ENCODE assay signal across 8 cellular contexts in genomic region chr14:34983148-34983760, GRCh38. TPM values are rescaled to one million over a fixed set of nuclear protein-coding genes. Genes with fewer than 3 reads are reported as not detected.
DNase-seq lines count a peak whose midpoint lies in the region; ATAC-seq and TF ChIP-seq lines count a peak whose summit lies in the region.

No MANE protein-coding gene starts in this region.

- CTCF ChIA-PET in activated CD4-positive, alpha-beta T cell treated with anti-CD3 and anti-CD28 coated beads, Interleukin-2, amount 10 ng/mL, durations not matched to agents 7 days and 5 days (lab: Charles Lee): interaction anchor here (0.6 to 1.4 kb wide), 7 partner anchors 9 to 426 kb away, joined by 3 to 4 read pairs (median 3); partner anchors contain the start of gene FAM177A1

- H3K4me3 ChIP-seq in AG10803 (ENCODE audit: low read length) (peak overlapping the region; percentile 96), HL-60 (replicated peaks; ENCODE audit: insufficient read depth, low read length) (peak overlapping the region; percentile 66), coronary artery (peak overlapping the region; percentile 85)

- POLR2A ChIA-PET in naive thymus-derived CD8-positive, alpha-beta T cell (lab: Charles Lee): interaction anchor here (0.5 to 4.0 kb wide), 20 partner anchors 23 to 429 kb away, joined by 3 to 82 read pairs (median 4); partner anchors contain the start of genes BAZ1A, FAM177A1, NFKBIA and PPP2R3C
- POLR2A ChIA-PET in activated CD4-positive, alpha-beta T cell treated with anti-CD3 and anti-CD28 coated beads, Interleukin-2, amount 10 ng/mL, durations not matched to agents 7 days and 5 days (lab: Charles Lee): interaction anchor here (0.7 to 2.1 kb wide), 2 partner anchors 63 to 108 kb away, joined by 6 to 8 read pairs; partner anchors contain the start of genes BAZ1A and FAM177A1

- peaks cover 0 to 15% (median 3%) of the 10 kb centered on the region in 3 donors for H3K36me3 Mint-ChIP-seq in naive thymus-derived CD8-positive, alpha-beta T cell
- peaks cover 10% of the 10 kb centered on the region for H3K36me3 Mint-ChIP-seq in activated CD4-positive, alpha-beta T cell treated with anti-CD3 and anti-CD28 coated beads, Interleukin-2, amount 10 ng/mL, durations not matched to agents 7 days and 5 days (ENCODE audit: low read depth)

- H3K27me3 ChIP-seq in HL-60 (ENCODE audit: insufficient read depth, poor library complexity, severe bottlenecking): no peaks in the 10 kb centered on the region

- H3K27me3 Mint-ChIP-seq in naive thymus-derived CD8-positive, alpha-beta T cell: no peaks in the 10 kb centered on the region
- no peaks in the 10 kb centered on the region for H3K27me3 Mint-ChIP-seq in activated CD4-positive, alpha-beta T cell treated with anti-CD3 and anti-CD28 coated beads, Interleukin-2, amount 10 ng/mL, durations not matched to agents 7 days and 5 days

- H3K4me3 Mint-ChIP-seq in naive thymus-derived CD8-positive, alpha-beta T cell: no peak overlapping the region
- H3K4me3 Mint-ChIP-seq in activated CD4-positive, alpha-beta T cell treated with anti-CD3 and anti-CD28 coated beads, Interleukin-2, amount 10 ng/mL, durations not matched to agents 7 days and 5 days: no peak overlapping the region

- no peak overlapping the region for H3K27ac Mint-ChIP-seq in naive thymus-derived CD8-positive, alpha-beta T cell
- H3K27ac Mint-ChIP-seq in activated CD4-positive, alpha-beta T cell treated with anti-CD3 and anti-CD28 coated beads, Interleukin-2, amount 10 ng/mL, durations not matched to agents 7 days and 5 days: no peak overlapping the region

- H3K9me3 Mint-ChIP-seq in naive thymus-derived CD8-positive, alpha-beta T cell: no peaks in the 10 kb centered on the region
- no peaks in the 10 kb centered on the region for H3K9me3 Mint-ChIP-seq in activated CD4-positive, alpha-beta T cell treated with anti-CD3 and anti-CD28 coated beads, Interleukin-2, amount 10 ng/mL, durations not matched to agents 7 days and 5 days

- ATAC-seq in GM21381 (IDR thresholded peaks at IDR 0.05; ENCODE audit: unreplicated experiment): peak; percentile 20
- ATAC-seq in naive thymus-derived CD8-positive, alpha-beta T cell: peak; percentile 11 to 18

- H3K27ac ChIP-seq in HL-60 (replicated peaks) (peak overlapping the region; percentile 87), coronary artery (peak overlapping the region; percentile 95 to 96)

- peaks cover 15 to 26% (median 18%) of the 10 kb centered on the region in 4 donors for H3K4me1 Mint-ChIP-seq in naive thymus-derived CD8-positive, alpha-beta T cell
- peaks cover 16% of the 10 kb centered on the region for H3K4me1 Mint-ChIP-seq in activated CD4-positive, alpha-beta T cell treated with anti-CD3 and anti-CD28 coated beads, Interleukin-2, amount 10 ng/mL, durations not matched to agents 7 days and 5 days

- TF ChIP-seq CTCF in AG10803 (conservative IDR thresholded peaks at IDR 0.05; ENCODE audit: low read length): no peak
- no peak for TF ChIP-seq CTCF in HL-60 (IDR thresholded peaks at IDR 0.05; ENCODE audit: insufficient read depth, low read length)
- no peak for TF ChIP-seq CTCF in coronary artery (IDR thresholded peaks at IDR 0.05)

- no peak for DNase-seq in AG10803 (ENCODE audit: low read depth)
- DNase-seq in HL-60 (ENCODE audit: low read depth in 1 of 2, low spot score in 1 of 2): no peak
- no peak for DNase-seq in coronary artery (ENCODE audit: low spot score)
- DNase-seq in naive thymus-derived CD8-positive, alpha-beta T cell: no peak
- DNase-seq in NCI-H1694 treated with DMSO at 0.1 percent for 48 hours (lab: John Stamatoyannopoulos, UW): no peak
- DNase-seq in activated CD4-positive, alpha-beta T cell treated with anti-CD3 and anti-CD28 coated beads, Interleukin-2, amount 10 ng/mL, durations not matched to agents 7 days and 5 days: no peak
- no peak for DNase-seq in occipital lobe (lab: John Stamatoyannopoulos, UW)

RNA-seq across cellular contexts. Expression of gene SRP54, which starts 0.5 kb away (rescaled TPM):
- total RNA-seq in naive thymus-derived CD8-positive, alpha-beta T cell: 10 to 100 TPM; 55.0 to 60.7 TPM
- polyA plus RNA-seq in naive thymus-derived CD8-positive, alpha-beta T cell: 10 to 100 TPM; 18.3 to 32.2 (median 30.6) TPM
- 10 to 100 TPM; 58.0 to 60.1 TPM for total RNA-seq in activated CD4-positive, alpha-beta T cell treated with anti-CD3 and anti-CD28 coated beads, Interleukin-2, amount 10 ng/mL, durations not matched to agents 7 days and 5 days
- total RNA-seq in occipital lobe: 60.8 TPM
